Comparison of ENCODE assay signal across 26 cellular contexts in the genomic region with DNA sequence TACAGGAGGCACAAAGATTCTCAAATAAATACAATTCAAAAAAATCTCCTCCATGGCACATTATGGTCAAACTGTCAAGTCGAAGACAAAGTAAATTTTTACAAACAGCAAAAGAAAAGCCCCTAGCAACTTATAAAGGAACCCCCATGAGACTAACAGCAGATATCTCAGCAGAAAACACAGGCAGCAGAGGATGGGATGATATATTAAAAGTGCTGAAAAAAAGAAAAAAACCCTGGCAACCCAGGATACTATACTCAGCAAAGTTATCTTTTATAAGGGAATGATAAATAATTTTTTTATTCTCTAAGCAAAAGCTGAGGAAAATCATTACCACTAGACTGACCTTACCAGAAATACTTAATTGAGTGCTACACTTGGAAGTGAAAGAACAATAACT.
"Had no signal": no experiment of that assay in that cellular context is flagged by ENCODE, and none has a peak within 500 bp of the region (broad histone marks: within the 10 kb centered on the region; RNA-seq: fewer than 3 reads in every experiment).

No MANE protein-coding gene starts in this region.

- H3K27ac ChIP-seq: colonic mucosa, coronary artery, dorsolateral prefrontal cortex, epithelial cell of prostate, esophagus muscularis mucosa, esophagus squamous epithelium, foreskin keratinocyte, gastrocnemius medialis, gastroesophageal sphincter, heart left ventricle, heart right ventricle, hepatocyte had no signal

- H3K27me3 ChIP-seq: colonic mucosa, foreskin keratinocyte, gastroesophageal sphincter, heart left ventricle, heart right ventricle, hepatocyte had no signal

- DNase-seq: colonic mucosa; cortex of kidney; dermis blood vessel endothelial cell; dorsolateral prefrontal cortex; effector CD4-positive, alpha-beta T cell; effector CD8-positive, alpha-beta T cell; effector memory CD4-positive, alpha-beta T cell; effector memory CD8-positive, alpha-beta T cell; endodermal cell; erythroblast; esophagus squamous epithelium; foreskin fibroblast; foreskin keratinocyte; foreskin melanocyte; gastrocnemius medialis; glutamatergic neuron; head of caudate nucleus; heart left ventricle; heart right ventricle had no signal

- ATAC-seq: effector memory CD8-positive, alpha-beta T cell; esophagus mucosa; foreskin keratinocyte; gastrocnemius medialis; gastroesophageal sphincter; heart left ventricle; heart right ventricle had no signal

- H3K4me1 ChIP-seq: colonic mucosa, esophagus muscularis mucosa, esophagus squamous epithelium, foreskin keratinocyte, gastrocnemius medialis, gastroesophageal sphincter, heart left ventricle, heart right ventricle had no signal

- H3K27me3 Mint-ChIP-seq: dendritic cell treated with granulocyte-macrophage colony-stimulating factor and Interleukin-4, amounts not matched to agents 40 ng/mL and 50 ng/mL, for 4 days; effector memory CD8-positive, alpha-beta T cell had no signal

- H3K9me3 ChIP-seq: colonic mucosa, gastrocnemius medialis had no signal

- H3K27ac Mint-ChIP-seq: dendritic cell treated with granulocyte-macrophage colony-stimulating factor and Interleukin-4, amounts not matched to agents 40 ng/mL and 50 ng/mL, for 4 days; effector memory CD8-positive, alpha-beta T cell; endodermal cell had no signal

- H3K4me3 Mint-ChIP-seq: dendritic cell treated with granulocyte-macrophage colony-stimulating factor and Interleukin-4, amounts not matched to agents 40 ng/mL and 50 ng/mL, for 4 days; effector memory CD8-positive, alpha-beta T cell; endodermal cell had no signal

- H3K36me3 ChIP-seq: colonic mucosa, esophagus muscularis mucosa, esophagus squamous epithelium, gastrocnemius medialis, gastroesophageal sphincter, heart left ventricle, heart right ventricle had no signal

- H3K4me3 ChIP-seq: colonic mucosa, coronary artery, dorsolateral prefrontal cortex, esophagus muscularis mucosa, esophagus squamous epithelium, gastrocnemius medialis, gastroesophageal sphincter, heart left ventricle, heart right ventricle, hepatocyte had no signal
